ENCODE assay signal across 1 cellular context in the genomic region with DNA sequence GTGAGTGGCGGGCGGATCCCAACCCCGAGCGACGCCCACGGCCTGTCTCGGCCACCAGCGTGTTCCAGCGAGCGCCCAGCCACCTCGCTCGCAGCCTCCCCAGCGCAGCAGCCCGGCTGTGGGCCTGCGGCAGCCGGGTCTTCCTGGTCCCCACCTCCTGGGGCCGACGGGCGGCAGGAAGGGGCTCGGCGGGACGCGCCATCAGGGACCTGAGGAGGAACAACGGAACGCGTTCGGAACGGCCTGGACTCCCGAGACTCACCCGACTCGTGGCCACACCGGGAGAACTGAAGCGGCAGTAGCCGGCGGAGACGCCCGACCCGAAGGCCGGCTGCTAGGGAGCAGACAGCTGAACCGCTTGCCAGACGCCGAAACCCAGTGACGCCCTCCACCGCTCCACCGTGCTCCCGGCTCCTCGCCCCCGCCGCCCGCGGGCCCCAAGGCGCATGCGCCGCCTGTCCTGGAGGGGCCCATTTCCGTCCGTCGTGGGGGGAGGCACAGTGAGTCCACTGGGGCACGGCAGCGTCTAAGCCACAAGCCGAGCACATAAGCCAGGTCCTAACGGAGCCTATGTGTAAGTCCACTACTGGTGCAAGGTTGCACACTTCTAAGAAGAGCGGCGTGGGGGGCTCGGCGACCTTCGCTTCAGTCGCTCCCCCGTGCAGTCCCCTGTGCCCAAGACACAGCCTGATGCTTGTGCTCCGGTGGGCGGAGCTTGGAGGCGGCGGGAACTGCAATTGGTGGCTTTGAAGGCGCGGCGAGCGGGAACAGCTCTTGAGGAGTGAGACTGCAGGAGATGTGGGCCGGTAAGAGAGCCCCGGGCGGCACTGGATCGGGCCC.
A peak's percentile ranks its signal among the peaks of the same experiment; 100 is the strongest.
TF ChIP-seq lines count a peak whose summit lies in the region.

Gene CENPN (plus strand): TSS at position 743 of the 840 bp plus-strand sequence. CDS start 4,726 bp downstream, outside the sequence.
Gene CMC2 (minus strand): TSS at position 414 of the 840 bp plus-strand sequence. CDS start 9,491 bp downstream, outside the sequence.

TF ChIP-seq in HepG2, 621 proteins besides CTCF, POLR2A, EP300 and RAD21 (continued from another document and continues in another):
- TF ChIP-seq, protein P1, sequence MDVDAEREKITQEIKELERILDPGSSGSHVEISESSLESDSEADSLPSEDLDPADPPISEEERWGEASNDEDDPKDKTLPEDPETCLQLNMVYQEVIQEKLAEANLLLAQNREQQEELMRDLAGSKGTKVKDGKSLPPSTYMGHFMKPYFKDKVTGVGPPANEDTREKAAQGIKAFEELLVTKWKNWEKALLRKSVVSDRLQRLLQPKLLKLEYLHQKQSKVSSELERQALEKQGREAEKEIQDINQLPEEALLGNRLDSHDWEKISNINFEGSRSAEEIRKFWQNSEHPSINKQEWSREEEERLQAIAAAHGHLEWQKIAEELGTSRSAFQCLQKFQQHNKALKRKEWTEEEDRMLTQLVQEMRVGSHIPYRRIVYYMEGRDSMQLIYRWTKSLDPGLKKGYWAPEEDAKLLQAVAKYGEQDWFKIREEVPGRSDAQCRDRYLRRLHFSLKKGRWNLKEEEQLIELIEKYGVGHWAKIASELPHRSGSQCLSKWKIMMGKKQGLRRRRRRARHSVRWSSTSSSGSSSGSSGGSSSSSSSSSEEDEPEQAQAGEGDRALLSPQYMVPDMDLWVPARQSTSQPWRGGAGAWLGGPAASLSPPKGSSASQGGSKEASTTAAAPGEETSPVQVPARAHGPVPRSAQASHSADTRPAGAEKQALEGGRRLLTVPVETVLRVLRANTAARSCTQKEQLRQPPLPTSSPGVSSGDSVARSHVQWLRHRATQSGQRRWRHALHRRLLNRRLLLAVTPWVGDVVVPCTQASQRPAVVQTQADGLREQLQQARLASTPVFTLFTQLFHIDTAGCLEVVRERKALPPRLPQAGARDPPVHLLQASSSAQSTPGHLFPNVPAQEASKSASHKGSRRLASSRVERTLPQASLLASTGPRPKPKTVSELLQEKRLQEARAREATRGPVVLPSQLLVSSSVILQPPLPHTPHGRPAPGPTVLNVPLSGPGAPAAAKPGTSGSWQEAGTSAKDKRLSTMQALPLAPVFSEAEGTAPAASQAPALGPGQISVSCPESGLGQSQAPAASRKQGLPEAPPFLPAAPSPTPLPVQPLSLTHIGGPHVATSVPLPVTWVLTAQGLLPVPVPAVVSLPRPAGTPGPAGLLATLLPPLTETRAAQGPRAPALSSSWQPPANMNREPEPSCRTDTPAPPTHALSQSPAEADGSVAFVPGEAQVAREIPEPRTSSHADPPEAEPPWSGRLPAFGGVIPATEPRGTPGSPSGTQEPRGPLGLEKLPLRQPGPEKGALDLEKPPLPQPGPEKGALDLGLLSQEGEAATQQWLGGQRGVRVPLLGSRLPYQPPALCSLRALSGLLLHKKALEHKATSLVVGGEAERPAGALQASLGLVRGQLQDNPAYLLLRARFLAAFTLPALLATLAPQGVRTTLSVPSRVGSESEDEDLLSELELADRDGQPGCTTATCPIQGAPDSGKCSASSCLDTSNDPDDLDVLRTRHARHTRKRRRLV (CRISPR knock-in tag; IDR thresholded peaks at IDR 0.05), result 0 out of 2 replicates have a peak, but pooled peaks have one; percentile 5
- 0 out of 2 replicates have a peak, but pooled peaks have one; percentile 95 for TF ChIP-seq ZNF737 (CRISPR knock-in tag; IDR thresholded peaks at IDR 0.05; ENCODE audit: borderline replicate concordance)
- TF ChIP-seq MAFK (conservative IDR thresholded peaks at IDR 0.05 in 1 of 2, IDR thresholded peaks at IDR 0.05 in 1 of 2; ENCODE audit: low read length in 2 of 2), result 0 out of 4 replicates have a peak, but pooled peaks of 1 of the 2 experiments have one; percentile 5
- peak; percentile 15; the same call in 1 of the 2 replicates for TF ChIP-seq WIZ (CRISPR knock-in tag; IDR thresholded peaks at IDR 0.05)
- TF ChIP-seq EED (CRISPR knock-in tag; IDR thresholded peaks at IDR 0.05), result peak; percentile 85
- TF ChIP-seq ZNF83 (CRISPR knock-in tag; IDR thresholded peaks at IDR 0.05; ENCODE audit: borderline replicate concordance), result peak; percentile 86
- TF ChIP-seq ZNF33A (CRISPR knock-in tag; IDR thresholded peaks at IDR 0.05; ENCODE audit: borderline replicate concordance), result peak; percentile 51; the same call in 1 of the 2 replicates
- peak; percentile 99 for TF ChIP-seq CSRNP1 (CRISPR knock-in tag; IDR thresholded peaks at IDR 0.05)
- peak; percentile 88 for TF ChIP-seq ZGPAT (CRISPR knock-in tag; IDR thresholded peaks at IDR 0.05)
- TF ChIP-seq ZNF768 (CRISPR knock-in tag; IDR thresholded peaks at IDR 0.05), result peak; percentile 71; the same call in 1 of the 2 replicates
- no peak for TF ChIP-seq CENPX (CRISPR knock-in tag; IDR thresholded peaks at IDR 0.05)
- TF ChIP-seq ARID4A (CRISPR knock-in tag; IDR thresholded peaks at IDR 0.05; ENCODE audit: borderline replicate concordance), result peak; percentile 94; the same call in 1 of the 2 replicates
- peak; percentile 94 for TF ChIP-seq BATF2 (CRISPR knock-in tag; IDR thresholded peaks at IDR 0.05)
- TF ChIP-seq, protein P2, sequence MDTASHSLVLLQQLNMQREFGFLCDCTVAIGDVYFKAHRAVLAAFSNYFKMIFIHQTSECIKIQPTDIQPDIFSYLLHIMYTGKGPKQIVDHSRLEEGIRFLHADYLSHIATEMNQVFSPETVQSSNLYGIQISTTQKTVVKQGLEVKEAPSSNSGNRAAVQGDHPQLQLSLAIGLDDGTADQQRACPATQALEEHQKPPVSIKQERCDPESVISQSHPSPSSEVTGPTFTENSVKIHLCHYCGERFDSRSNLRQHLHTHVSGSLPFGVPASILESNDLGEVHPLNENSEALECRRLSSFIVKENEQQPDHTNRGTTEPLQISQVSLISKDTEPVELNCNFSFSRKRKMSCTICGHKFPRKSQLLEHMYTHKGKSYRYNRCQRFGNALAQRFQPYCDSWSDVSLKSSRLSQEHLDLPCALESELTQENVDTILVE (CRISPR knock-in tag; IDR thresholded peaks at IDR 0.05), result peak; percentile 54
- peak; percentile 93; the same call in 1 of the 2 replicates for TF ChIP-seq ZFP82 (CRISPR knock-in tag; IDR thresholded peaks at IDR 0.05; ENCODE audit: borderline replicate concordance)
- no peak for TF ChIP-seq ZNF460 (CRISPR knock-in tag; IDR thresholded peaks at IDR 0.05; ENCODE audit: borderline replicate concordance)
- TF ChIP-seq RXRA (CRISPR knock-in tag; IDR thresholded peaks at IDR 0.05), result peak; percentile 80
- TF ChIP-seq, protein P3, sequence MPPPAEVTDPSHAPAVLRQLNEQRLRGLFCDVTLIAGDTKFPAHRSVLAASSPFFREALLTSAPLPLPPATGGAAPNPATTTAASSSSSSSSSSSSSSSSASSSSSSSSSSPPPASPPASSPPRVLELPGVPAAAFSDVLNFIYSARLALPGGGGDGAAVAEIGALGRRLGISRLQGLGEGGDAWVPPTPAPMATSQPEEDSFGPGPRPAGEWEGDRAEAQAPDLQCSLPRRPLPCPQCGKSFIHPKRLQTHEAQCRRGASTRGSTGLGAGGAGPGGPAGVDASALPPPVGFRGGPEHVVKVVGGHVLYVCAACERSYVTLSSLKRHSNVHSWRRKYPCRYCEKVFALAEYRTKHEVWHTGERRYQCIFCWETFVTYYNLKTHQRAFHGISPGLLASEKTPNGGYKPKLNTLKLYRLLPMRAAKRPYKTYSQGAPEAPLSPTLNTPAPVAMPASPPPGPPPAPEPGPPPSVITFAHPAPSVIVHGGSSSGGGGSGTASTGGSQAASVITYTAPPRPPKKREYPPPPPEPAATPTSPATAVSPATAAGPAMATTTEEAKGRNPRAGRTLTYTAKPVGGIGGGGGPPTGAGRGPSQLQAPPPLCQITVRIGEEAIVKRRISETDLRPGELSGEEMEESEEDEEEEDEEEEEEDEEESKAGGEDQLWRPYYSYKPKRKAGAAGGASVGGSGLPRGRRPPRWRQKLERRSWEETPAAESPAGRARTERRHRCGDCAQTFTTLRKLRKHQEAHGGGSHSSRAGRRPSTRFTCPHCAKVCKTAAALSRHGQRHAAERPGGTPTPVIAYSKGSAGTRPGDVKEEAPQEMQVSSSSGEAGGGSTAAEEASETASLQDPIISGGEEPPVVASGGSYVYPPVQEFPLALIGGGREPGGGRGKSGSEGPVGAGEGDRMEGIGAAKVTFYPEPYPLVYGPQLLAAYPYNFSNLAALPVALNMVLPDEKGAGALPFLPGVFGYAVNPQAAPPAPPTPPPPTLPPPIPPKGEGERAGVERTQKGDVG (CRISPR knock-in tag; IDR thresholded peaks at IDR 0.05; ENCODE audit: borderline replicate concordance), result no peak; the same call in 1 of the 2 replicates
- 0 out of 2 replicates have a peak, but pooled peaks have one; percentile 23 for TF ChIP-seq ONECUT2 (CRISPR knock-in tag; IDR thresholded peaks at IDR 0.05)
- TF ChIP-seq ZNF17 (CRISPR knock-in tag; IDR thresholded peaks at IDR 0.05), result no peak
- TF ChIP-seq ZBTB10 (CRISPR knock-in tag; IDR thresholded peaks at IDR 0.05; ENCODE audit: borderline replicate concordance), result no peak
- peak; percentile 85 for TF ChIP-seq ZNF350 (CRISPR knock-in tag; IDR thresholded peaks at IDR 0.05; ENCODE audit: borderline replicate concordance, low read depth)
- no peak for TF ChIP-seq ZNF644 (CRISPR knock-in tag; IDR thresholded peaks at IDR 0.05; ENCODE audit: low read depth)
- peak; percentile 73; the same call in 1 of the 2 replicates for TF ChIP-seq SALL1 (CRISPR knock-in tag; IDR thresholded peaks at IDR 0.05)
